Comparison of ENCODE assay signal across 18 cellular contexts in the genomic region with DNA sequence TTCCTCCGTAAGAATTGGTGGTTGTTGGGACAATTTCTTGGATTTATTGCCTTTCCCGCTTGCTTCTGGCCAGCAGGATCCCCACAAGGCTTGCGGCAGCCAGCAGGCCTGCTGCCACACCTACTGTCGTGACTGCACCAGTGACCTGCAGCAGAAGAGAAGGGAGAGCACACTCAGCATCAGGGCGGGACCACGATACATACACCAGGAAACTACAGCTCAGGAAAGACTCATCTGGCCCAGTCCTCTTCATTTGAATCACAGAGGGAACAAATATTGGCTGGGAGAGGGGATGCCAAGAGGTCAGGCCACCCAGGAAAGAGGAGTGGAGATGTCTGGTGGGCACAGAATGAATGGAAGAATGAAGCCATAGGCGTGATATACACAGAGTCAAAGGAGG. TPM values are rescaled to one million over a fixed set of nuclear protein-coding genes. Genes with fewer than 3 reads are reported as not detected.
DNase-seq lines count a peak whose midpoint lies in the region; ATAC-seq and TF ChIP-seq lines count a peak whose summit lies in the region.
"Had no signal": no experiment of that assay in that cellular context is flagged by ENCODE, and none has a peak within 500 bp of the region (broad histone marks: within the 10 kb centered on the region; RNA-seq: fewer than 3 reads in every experiment).

No MANE protein-coding gene starts in this region.

- H3K4me1 Mint-ChIP-seq in activated T-cell treated with anti-CD3 and anti-CD28 coated beads, Interleukin-2, amount 50 U/mL, for 24 hours (ENCODE audit: low read depth) = peaks cover 49% of the 10 kb centered on the region
- peaks cover 34% of the 10 kb centered on the region for H3K4me1 Mint-ChIP-seq in activated CD4-positive, alpha-beta memory T cell treated with anti-CD3 and anti-CD28 coated beads for 36 hours (ENCODE audit: low read depth)
- peaks cover 22% of the 10 kb centered on the region for H3K4me1 Mint-ChIP-seq in endodermal cell
- peaks cover 68% of the 10 kb centered on the region for H3K4me1 Mint-ChIP-seq in stimulated activated naive CD8-positive, alpha-beta T cell treated with anti-CD3 and anti-CD28 coated beads, Interleukin-15, amount 100 ng/mL, for 72 hours

- TF ChIP-seq CTCF in endodermal cell (conservative IDR thresholded peaks at IDR 0.05) = no peak

- CTCF ChIA-PET in activated CD4-positive, alpha-beta memory T cell treated with anti-CD3 and anti-CD28 coated beads for 36 hours (lab: Charles Lee) = no interaction called here

- no peak overlapping the region for H3K4me3 Mint-ChIP-seq in activated T-cell treated with anti-CD3 and anti-CD28 coated beads, Interleukin-2, amount 50 U/mL, for 24 hours
- peak overlapping the region; percentile 10 for H3K4me3 Mint-ChIP-seq in activated CD4-positive, alpha-beta memory T cell treated with anti-CD3 and anti-CD28 coated beads for 36 hours
- no peak overlapping the region for H3K4me3 Mint-ChIP-seq in endodermal cell
- peak overlapping the region; percentile 84 to 86 for H3K4me3 Mint-ChIP-seq in stimulated activated naive CD8-positive, alpha-beta T cell treated with anti-CD3 and anti-CD28 coated beads, Interleukin-15, amount 100 ng/mL, for 72 hours

- no peaks in the 10 kb centered on the region for H3K36me3 ChIP-seq in endodermal cell (ENCODE audit: control insufficient read depth, insufficient read depth, low read length)
- H3K36me3 ChIP-seq: thoracic aorta had no signal

- H3K4me3 ChIP-seq in endodermal cell (ENCODE audit: low read length) = no peak overlapping the region
- H3K4me3 ChIP-seq: thoracic aorta had no signal

- POLR2A ChIA-PET in activated CD4-positive, alpha-beta memory T cell treated with anti-CD3 and anti-CD28 coated beads for 36 hours (lab: Charles Lee) = interaction anchor here (3.1 kb wide), 1 partner anchor 11 kb away, joined by 20 read pairs; the partner anchor contains the start of gene PLAAT2

- intact Hi-C loops in activated CD4-positive, alpha-beta memory T cell treated with anti-CD3 and anti-CD28 coated beads for 36 hours (cut with micrococcal nuclease) = loop anchor here (1.0 kb wide), 2 partner anchors 14 to 18 kb away; no protein-coding TSS in a partner anchor

- DNase-seq in activated T-cell treated with anti-CD3 and anti-CD28 coated beads, Interleukin-2, amount 50 U/mL, for 24 hours = no peak
- DNase-seq in activated T-cell treated with anti-CD3 and anti-CD28 coated beads, Interleukin-2, amount 50 U/mL, for 1 hour = no peak
- no peak for DNase-seq in activated CD4-positive, alpha-beta memory T cell treated with anti-CD3 and anti-CD28 coated beads for 36 hours
- peak; percentile 43 for DNase-seq in endodermal cell
- no peak for DNase-seq in stimulated activated naive CD8-positive, alpha-beta T cell treated with anti-CD3 and anti-CD28 coated beads, Interleukin-15, amount 100 ng/mL, for 72 hours
- no peak for DNase-seq in AML-193 (lab: John Stamatoyannopoulos, UW)
- DNase-seq in stimulated activated CD4-positive, alpha-beta T cell treated with anti-CD3 and anti-CD28 coated beads, Interleukin-15, amount 100 ng/mL, for 24 hours = no peak
- no peak for DNase-seq in stimulated activated naive CD4-positive, alpha-beta T cell (lab: John Stamatoyannopoulos, UW)
- DNase-seq: activated gamma-delta T cell; effector CD8-positive, alpha-beta T cell; NCI-H2029 treated with DMSO at 0.1 percent for 48 hours; NCI-H526 treated with DMSO at 0.1 percent for 48 hours had no signal

- WGBS in endodermal cell (ENCODE audit: insufficient coverage in 1 of 2, insufficient read length in 1 of 2), 2 experiments = 90 to 92% methylated on average over 2 to 7 of the region's 7 CpGs

- H3K27ac Mint-ChIP-seq in activated T-cell treated with anti-CD3 and anti-CD28 coated beads, Interleukin-2, amount 50 U/mL, for 24 hours = peak overlapping the region; percentile 96
- peak overlapping the region; percentile 68 for H3K27ac Mint-ChIP-seq in activated CD4-positive, alpha-beta memory T cell treated with anti-CD3 and anti-CD28 coated beads for 36 hours
- no peak overlapping the region for H3K27ac Mint-ChIP-seq in endodermal cell
- peak overlapping the region; percentile 4 to 59 for H3K27ac Mint-ChIP-seq in stimulated activated naive CD8-positive, alpha-beta T cell treated with anti-CD3 and anti-CD28 coated beads, Interleukin-15, amount 100 ng/mL, for 72 hours

- H3K27ac ChIP-seq in endodermal cell (ENCODE audit: low read depth, low read length) = no peak overlapping the region
- H3K27ac ChIP-seq: thoracic aorta had no signal

- H3K36me3 Mint-ChIP-seq in activated T-cell treated with anti-CD3 and anti-CD28 coated beads, Interleukin-2, amount 50 U/mL, for 24 hours (ENCODE audit: low read depth) = no peaks in the 10 kb centered on the region
- no peaks in the 10 kb centered on the region for H3K36me3 Mint-ChIP-seq in activated CD4-positive, alpha-beta memory T cell treated with anti-CD3 and anti-CD28 coated beads for 36 hours
- peaks cover 3% of the 10 kb centered on the region for H3K36me3 Mint-ChIP-seq in endodermal cell (ENCODE audit: low read depth)

- no peak overlapping the region for H3K9ac ChIP-seq in endodermal cell (ENCODE audit: extremely low read depth, low read length, poor library complexity, severe bottlenecking)

- no peak for ATAC-seq in stimulated activated naive CD8-positive, alpha-beta T cell treated with anti-CD3 and anti-CD28 coated beads, Interleukin-15, amount 100 ng/mL, for 72 hours
- ATAC-seq: Panc1, SK-N-SH treated with all-trans-retinoic acid at 6 μM for 48 hours had no signal

- H3K4me1 ChIP-seq in endodermal cell (ENCODE audit: control insufficient read depth, insufficient read depth, low read length) = no peaks in the 10 kb centered on the region

- H3K9me3 Mint-ChIP-seq in activated T-cell treated with anti-CD3 and anti-CD28 coated beads, Interleukin-2, amount 50 U/mL, for 24 hours = no peaks in the 10 kb centered on the region
- H3K9me3 Mint-ChIP-seq in activated CD4-positive, alpha-beta memory T cell treated with anti-CD3 and anti-CD28 coated beads for 36 hours = no peaks in the 10 kb centered on the region
- H3K9me3 Mint-ChIP-seq in endodermal cell = peaks cover 17% of the 10 kb centered on the region
- H3K9me3 Mint-ChIP-seq in stimulated activated naive CD8-positive, alpha-beta T cell treated with anti-CD3 and anti-CD28 coated beads, Interleukin-15, amount 100 ng/mL, for 72 hours = no peaks in the 10 kb centered on the region

- H3K27me3 ChIP-seq in endodermal cell (ENCODE audit: control insufficient read depth, insufficient read depth, low read length, poor library complexity, severe bottlenecking) = no peaks in the 10 kb centered on the region

- H3K27me3 Mint-ChIP-seq in activated T-cell treated with anti-CD3 and anti-CD28 coated beads, Interleukin-2, amount 50 U/mL, for 24 hours = no peaks in the 10 kb centered on the region
- no peaks in the 10 kb centered on the region for H3K27me3 Mint-ChIP-seq in activated CD4-positive, alpha-beta memory T cell treated with anti-CD3 and anti-CD28 coated beads for 36 hours
- H3K27me3 Mint-ChIP-seq in endodermal cell (ENCODE audit: insufficient read depth) = no peaks in the 10 kb centered on the region
- H3K27me3 Mint-ChIP-seq in stimulated activated naive CD8-positive, alpha-beta T cell treated with anti-CD3 and anti-CD28 coated beads, Interleukin-15, amount 100 ng/mL, for 72 hours = no peaks in the 10 kb centered on the region

- H3K9me3 ChIP-seq in endodermal cell (ENCODE audit: control insufficient read depth, low read length) = no peaks in the 10 kb centered on the region
- H3K9me3 ChIP-seq: thoracic aorta had no signal

RNA-seq across cellular contexts. Expression of gene PLAAT2, which starts 10.3 kb away (rescaled TPM):
- total RNA-seq in activated CD4-positive, alpha-beta memory T cell treated with anti-CD3 and anti-CD28 coated beads for 36 hours = under 1 TPM in 1 of 2 experiments, not detected in 1; 0.44 TPM
- not detected for total RNA-seq in endodermal cell
- not detected for polyA plus RNA-seq in endodermal cell (2013, experiment 1 of 2)
- polyA plus RNA-seq in endodermal cell (2013, experiment 2 of 2) = not detected
- total RNA-seq: fibroblast of villous mesenchyme, liver, thoracic aorta had no signal

RNA-seq across cellular contexts. Expression of gene PLAAT4, which starts 16.3 kb away (rescaled TPM):
- 10 to 100 TPM; 35.7 to 36.3 TPM for total RNA-seq in activated CD4-positive, alpha-beta memory T cell treated with anti-CD3 and anti-CD28 coated beads for 36 hours
- under 1 TPM in 1 of 2 donors, not detected in 1; 0.58 TPM for total RNA-seq in endodermal cell
- not detected for polyA plus RNA-seq in endodermal cell (2013, experiment 1 of 2)
- not detected for polyA plus RNA-seq in endodermal cell (2013, experiment 2 of 2)

RNA-seq across cellular contexts. Expression of gene LGALS12, which starts 47.0 kb away (rescaled TPM):
- not detected for total RNA-seq in activated CD4-positive, alpha-beta memory T cell treated with anti-CD3 and anti-CD28 coated beads for 36 hours
- total RNA-seq in endodermal cell = 10 to 100 TPM in 1 of 2 donors, 1 to 10 TPM in 1; 6.7 to 15.9 TPM
- 0.50 TPM for polyA plus RNA-seq in endodermal cell (2013, experiment 1 of 2)
- polyA plus RNA-seq in endodermal cell (2013, experiment 2 of 2) = 0.62 TPM
- total RNA-seq: fibroblast of villous mesenchyme, MCF 10A had no signal

Comparison
In these comparisons a context has a peak if more than half of its experiments do, and no peak if none do; other contexts are left out.
1. H3K4me3 Mint-ChIP-seq: peak in activated CD4-positive, alpha-beta memory T cell treated with anti-CD3 and anti-CD28 coated beads for 36 hours (single experiment) and stimulated activated naive CD8-positive, alpha-beta T cell treated with anti-CD3 and anti-CD28 coated beads, Interleukin-15, amount 100 ng/mL, for 72 hours (2 of 2); none in activated T-cell treated with anti-CD3 and anti-CD28 coated beads, Interleukin-2, amount 50 U/mL, for 24 hours (single experiment) and endodermal cell (single experiment).
2. RNA of gene PLAAT4, which starts 16.3 kb away (total RNA-seq): 35.7 to 36.3 TPM in activated CD4-positive, alpha-beta memory T cell treated with anti-CD3 and anti-CD28 coated beads for 36 hours; 0.58 TPM in endodermal cell; every median in the first group is over 10 times any median in the second.
3. RNA of gene LGALS12, which starts 47.0 kb away (total RNA-seq): 6.7 to 15.9 TPM in endodermal cell; not detected in activated CD4-positive, alpha-beta memory T cell treated with anti-CD3 and anti-CD28 coated beads for 36 hours; every median in the first group is over 4 times any median in the second.